Comparison of ENCODE assay signal across 8 cellular contexts in the genomic region with DNA sequence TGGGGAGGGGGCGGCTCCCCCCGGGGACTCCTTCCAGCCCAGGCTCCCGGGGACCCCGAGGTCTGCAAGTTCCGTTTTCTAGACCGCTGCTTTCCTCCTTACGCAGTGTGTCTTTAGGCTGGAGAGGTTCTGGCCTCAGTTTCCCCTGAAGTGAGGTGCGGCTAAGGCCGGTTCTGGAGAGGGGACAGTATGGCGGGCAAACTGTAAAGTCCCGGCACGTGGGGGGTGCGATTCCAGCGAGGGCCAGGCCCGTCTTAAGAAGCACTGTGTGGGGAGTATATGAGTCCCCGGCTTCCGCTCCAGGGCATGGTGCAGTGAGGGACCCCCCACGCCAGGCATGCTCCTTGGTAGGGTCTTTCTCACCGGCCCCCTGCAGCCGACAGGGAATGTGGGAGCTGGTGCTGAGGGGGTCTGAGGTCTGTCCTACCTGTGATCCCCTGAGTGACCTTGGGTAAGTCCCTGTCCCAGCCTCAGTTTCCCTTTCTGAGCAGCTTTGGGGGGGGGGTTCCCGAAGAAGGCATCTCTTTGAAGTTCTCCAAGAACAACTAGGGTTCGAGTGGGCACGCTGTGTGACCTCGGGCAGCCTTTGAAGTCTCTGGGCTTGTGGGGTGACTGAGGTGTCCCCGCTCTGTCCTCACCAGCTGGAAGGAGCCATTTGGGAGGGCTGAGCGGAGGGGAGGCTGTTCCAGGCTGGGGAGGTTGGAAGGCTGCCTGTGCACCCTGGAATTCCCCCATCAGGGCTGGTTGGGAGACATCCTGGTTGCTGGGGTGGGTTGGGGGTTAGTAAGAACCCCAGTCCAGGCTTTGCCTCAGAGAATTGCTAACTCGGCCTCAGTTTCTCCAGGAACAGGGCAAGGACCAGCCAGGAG. TPM values are rescaled to one million over a fixed set of nuclear protein-coding genes. Genes with fewer than 3 reads are reported as not detected.
A peak's percentile ranks its signal among the peaks of the same experiment; 100 is the strongest.
DNase-seq lines count a peak whose midpoint lies in the region; FAIRE-seq and TF ChIP-seq lines count a peak whose summit lies in the region.

No MANE protein-coding gene starts in this region.

- CTCF ChIA-PET in MCF 10A (lab: Yijun Ruan, JAX): interaction anchor here (0.6 kb wide), 2 partner anchors 59 to 61 kb away, joined by 3 read pairs; no protein-coding TSS in a partner anchor

- H3K4me1 ChIP-seq in ACC112 (ENCODE audit: control insufficient read depth, insufficient read depth, low read length, unreplicated experiment): peaks cover 24% of the 10 kb centered on the region
- peaks cover 29% of the 10 kb centered on the region for H3K4me1 ChIP-seq in HUES6 (ENCODE audit: control insufficient read depth, insufficient read depth, low read length)
- H3K4me1 ChIP-seq in mucosa of rectum (ENCODE audit: control insufficient read depth in 2 of 2, insufficient read depth in 2 of 2, low read length in 2 of 2): peaks cover 16% of the 10 kb centered on the region in 2 donors

- H3K27ac ChIP-seq in ACC112 (ENCODE audit: low read depth, low read length) (peak overlapping the region; percentile 69), HUES6 (ENCODE audit: low read depth, low read length) (no peak overlapping the region), mucosa of rectum (ENCODE audit: low read depth in 2 of 2, low read length in 2 of 2) (peak overlapping the region; percentile 85 to 87)

- H3K9me3 ChIP-seq in HUES6 (ENCODE audit: control insufficient read depth, insufficient read depth, low read depth, low read length) (no peaks in the 10 kb centered on the region), mucosa of rectum (ENCODE audit: control insufficient read depth in 2 of 2, low read length in 2 of 2) (no peaks in the 10 kb centered on the region)

- no peak overlapping the region for H2AFZ ChIP-seq in ACC112 (ENCODE audit: low read length, unreplicated experiment)

- peak; percentile 41 for DNase-seq in MCF 10A (ENCODE audit: unreplicated experiment)
- DNase-seq in AG20443 (ENCODE audit: low spot score): no peak
- DNase-seq in frontal cortex (ENCODE audit: low spot score in 2 of 2): no peak
- DNase-seq in COR-L47 (lab: John Stamatoyannopoulos, UW): no peak
- no peak for DNase-seq in NCI-H748 treated with DMSO at 0.1 percent for 48 hours (lab: John Stamatoyannopoulos, UW)

- H3K36me3 Mint-ChIP-seq in MCF 10A (ENCODE audit: insufficient read depth, unreplicated experiment): peaks cover 13% of the 10 kb centered on the region

- H3K9ac ChIP-seq in HUES6 (ENCODE audit: low read length) (no peak overlapping the region), mucosa of rectum (ENCODE audit: low read depth in 1 of 2, low read length in 2 of 2) (peak overlapping the region; percentile 33 to 63)

- BruUV-seq in MCF 10A (replicated peaks; lab: Mats Ljungman, UMichigan): TSS peak; percentile 24

- peak overlapping the region; percentile 81 for H3K4me3 Mint-ChIP-seq in MCF 10A (ENCODE audit: unreplicated experiment)

- no peak for FAIRE-seq in frontal cortex (lab: Jason Lieb, UNC)

- H3K79me2 ChIP-seq in ACC112 (ENCODE audit: control insufficient read depth, insufficient read depth, low read length, unreplicated experiment): peaks cover 69% of the 10 kb centered on the region

- H3K4me3 ChIP-seq in ACC112 (ENCODE audit: low read depth, low read length): peak overlapping the region; percentile 86
- H3K4me3 ChIP-seq in HUES6 (ENCODE audit: low read depth, low read length): peak overlapping the region; percentile 48
- peak overlapping the region; percentile 61 to 70 for H3K4me3 ChIP-seq in mucosa of rectum (ENCODE audit: low read length in 2 of 2)

- TF ChIP-seq CTCF in MCF 10A (IDR thresholded peaks at IDR 0.05; ENCODE audit: unreplicated experiment): no peak

- POLR2A ChIA-PET in MCF 10A (lab: Yijun Ruan, JAX): interaction anchor here (0.6 to 2.7 kb wide), 6 partner anchors 10 to 67 kb away, joined by 3 to 11 read pairs (median 4); no protein-coding TSS in a partner anchor

- no peaks in the 10 kb centered on the region for H3K27me3 Mint-ChIP-seq in MCF 10A (ENCODE audit: insufficient read depth, unreplicated experiment)

- intact Hi-C loops in MCF 10A (cut with micrococcal nuclease): no loop called here

- no peaks in the 10 kb centered on the region; the same call in 1 of the 2 replicates for H3K36me3 ChIP-seq in ACC112 (ENCODE audit: insufficient read depth, low read length)
- no peaks in the 10 kb centered on the region for H3K36me3 ChIP-seq in HUES6 (ENCODE audit: control insufficient read depth, insufficient read depth, low read length)
- H3K36me3 ChIP-seq in mucosa of rectum (ENCODE audit: control insufficient read depth in 2 of 2, insufficient read depth in 2 of 2, low read length in 2 of 2): no peaks in the 10 kb centered on the region

- H3K27me3 ChIP-seq in ACC112 (ENCODE audit: insufficient read depth, low read length): no peaks in the 10 kb centered on the region
- H3K27me3 ChIP-seq in HUES6 (ENCODE audit: control insufficient read depth, insufficient read depth, low read length): peaks cover 96% of the 10 kb centered on the region
- H3K27me3 ChIP-seq in mucosa of rectum (ENCODE audit: control insufficient read depth in 2 of 2, insufficient read depth in 2 of 2, low read length in 2 of 2): no peaks in the 10 kb centered on the region

- H3K4me1 Mint-ChIP-seq in MCF 10A (ENCODE audit: insufficient read depth, unreplicated experiment): peaks cover 55% of the 10 kb centered on the region

- no peak overlapping the region for H3K27ac Mint-ChIP-seq in MCF 10A (ENCODE audit: low read depth, unreplicated experiment)

- no peaks in the 10 kb centered on the region for H3K9me3 Mint-ChIP-seq in MCF 10A (ENCODE audit: unreplicated experiment)

RNA-seq across cellular contexts. Expression of a gene that starts 1.4 kb away (rescaled TPM):
- total RNA-seq in MCF 10A (2022) (83.4 and 85.5 TPM in 2 replicates), frontal cortex (1.2 TPM)

Comparison
In these comparisons a context has a peak if more than half of its experiments do, and no peak if none do; other contexts are left out.
1. RNA of a gene that starts 1.4 kb away (total RNA-seq): 83.4 to 85.5 TPM in MCF 10A; 1.2 TPM in frontal cortex (single experiment); every median in the first group is over 10 times any median in the second.
2. Peak in every context shown above with its lines, with median percentiles within 50 percentile points of each other: H3K4me3 ChIP-seq.